ENCODE assay signal across 26 cellular contexts in genomic region chr2:32810909-32811495, GRCh38.
DNase-seq lines count a peak whose midpoint lies in the region; ATAC-seq, FAIRE-seq and TF ChIP-seq lines count a peak whose summit lies in the region.
"Had no signal": no experiment of that assay in that cellular context is flagged by ENCODE, and none has a peak within 500 bp of the region (broad histone marks: within the 10 kb centered on the region; RNA-seq: fewer than 3 reads in every experiment).

No MANE protein-coding gene starts in this region.

- H3K4me1 ChIP-seq in GM23248 (ENCODE audit: insufficient read depth) (peaks cover 5% of the 10 kb centered on the region), hepatocyte (ENCODE audit: insufficient read depth) (peaks cover 21% of the 10 kb centered on the region), small intestine (ENCODE audit: control insufficient read depth in 2 of 2, insufficient read depth in 1 of 2, low read depth in 1 of 2, low read length in 1 of 2) (peaks cover 0 to 7% of the 10 kb centered on the region in 2 donors), tibial nerve (peaks cover 0 to 4% (median 0%) of the 10 kb centered on the region in 4 donors)
- H3K4me1 ChIP-seq: BLaER1 had no signal

- peak; percentile 38 for DNase-seq in GM23248
- DNase-seq in bronchial epithelial cell (ENCODE audit: low read depth): peak; percentile 74
- DNase-seq in hepatocyte (ENCODE audit: low spot score): no peak
- DNase-seq in small intestine: peak; percentile 55
- DNase-seq in activated naive CD4-positive, alpha-beta T cell (lab: John Stamatoyannopoulos, UW): no peak
- no peak for DNase-seq in T-cell
- DNase-seq in tibial nerve (ENCODE audit: low spot score in 2 of 2): no peak
- DNase-seq: ACHN; activated CD4-positive, alpha-beta T cell treated with anti-CD3 and anti-CD28 coated beads, Interleukin-2, amount 10 ng/mL, durations not matched to agents 24 days and 14 days; activated gamma-delta T cell treated with Interleukin-2 at 50 U/mL for 16 hours; activated T-cell treated with anti-CD3 and anti-CD28 coated beads, Interleukin-2, amount 50 U/mL, for 4 hours; DMS153; H7; MM.1S; NCI-H1417 treated with DMSO at 0.1 percent for 48 hours; NCI-H2081; NCI-H345; NCI-H748 treated with DMSO at 0.1 percent for 48 hours; thyroid gland; WERI-Rb-1 had no signal

- 62 to 65% methylated on average over 4 of the region's 4 CpGs for WGBS in GM23248 (ENCODE audit: low coverage in 1 of 2, low lambda C conversion rate in 2 of 2, missing lambda C conversion rate in 2 of 2), 2 experiments
- WGBS in hepatocyte (ENCODE audit: low lambda C conversion rate, missing lambda C conversion rate): 55% methylated on average over 4 of the region's 4 CpGs
- 48 to 74% (median 60%) methylated on average over 4 of the region's 4 CpGs for WGBS in small intestine, 3 donors
- 51 to 64% methylated on average over 4 of the region's 4 CpGs for WGBS in tibial nerve, 2 donors

- TF ChIP-seq CTCF in bronchial epithelial cell (IDR thresholded peaks at IDR 0.05; ENCODE audit: insufficient read depth, low read length, severe bottlenecking) (no peak), hepatocyte (IDR thresholded peaks at IDR 0.05; ENCODE audit: poor library complexity) (no peak), tibial nerve (IDR thresholded peaks at IDR 0.05) (no peak)

- TF ChIP-seq EP300 in tibial nerve (IDR thresholded peaks at IDR 0.05): no peak

- no peaks in the 10 kb centered on the region for H3K27me3 ChIP-seq in GM23248 (replicated peaks; ENCODE audit: insufficient read depth)
- no peaks in the 10 kb centered on the region for H3K27me3 ChIP-seq in bronchial epithelial cell (ENCODE audit: control insufficient read depth, insufficient read depth, low read length)
- H3K27me3 ChIP-seq in hepatocyte: no peaks in the 10 kb centered on the region
- no peaks in the 10 kb centered on the region for H3K27me3 ChIP-seq in small intestine (ENCODE audit: control insufficient read depth in 2 of 2, insufficient read depth in 2 of 2, low read length in 2 of 2)
- H3K27me3 ChIP-seq in tibial nerve: no peaks in the 10 kb centered on the region
- H3K27me3 ChIP-seq: BLaER1, thyroid gland had no signal

- no peaks in the 10 kb centered on the region for H3K79me2 ChIP-seq in GM23248 (ENCODE audit: insufficient read depth)
- no peaks in the 10 kb centered on the region for H3K79me2 ChIP-seq in hepatocyte

- H3K27ac Mint-ChIP-seq in T-cell: no peak overlapping the region
- H3K27ac Mint-ChIP-seq: activated CD4-positive, alpha-beta T cell treated with anti-CD3 and anti-CD28 coated beads, Interleukin-2, amount 10 ng/mL, durations not matched to agents 24 days and 14 days; memory B cell; stimulated activated naive CD8-positive, alpha-beta T cell treated with anti-CD3 and anti-CD28 coated beads, Interleukin-15, Interleukin-2, amounts not matched to agents 100 ng/mL and 50 ng/mL, for 24 hours had no signal

- no peak overlapping the region for H3K9ac ChIP-seq in GM23248
- H3K9ac ChIP-seq: BLaER1 had no signal

- ATAC-seq in T-cell (replicated peaks in 1 of 4): no peak
- ATAC-seq: activated T-cell treated with anti-CD3 and anti-CD28 coated beads, Interleukin-2, amount 50 U/mL, for 4 hours; left lobe of liver had no signal

- H3K4me3 ChIP-seq in GM23248 (no peak overlapping the region), bronchial epithelial cell (ENCODE audit: low read depth, low read length) (no peak overlapping the region), hepatocyte (no peak overlapping the region), small intestine (ENCODE audit: low read depth in 1 of 2, low read length in 2 of 2) (no peak overlapping the region), tibial nerve (no peak overlapping the region)
- H3K4me3 ChIP-seq: BLaER1, SK-N-MC, thyroid gland had no signal

- FAIRE-seq in bronchial epithelial cell (lab: Jason Lieb, UNC): peak; percentile 58
- no peak for FAIRE-seq in small intestine (lab: Jason Lieb, UNC)

- H3K9me3 ChIP-seq in GM23248 (ENCODE audit: low read depth): no peaks in the 10 kb centered on the region
- no peaks in the 10 kb centered on the region for H3K9me3 ChIP-seq in hepatocyte (ENCODE audit: low read depth)
- H3K9me3 ChIP-seq in small intestine (ENCODE audit: control insufficient read depth, low read depth): no peaks in the 10 kb centered on the region
- H3K9me3 ChIP-seq in tibial nerve: no peaks in the 10 kb centered on the region
- H3K9me3 ChIP-seq: BLaER1, thyroid gland had no signal

- POLR2A ChIA-PET in T-cell (lab: Charles Lee): no interaction called here

- no peaks in the 10 kb centered on the region for H3K27me3 Mint-ChIP-seq in T-cell
- H3K27me3 Mint-ChIP-seq: activated CD4-positive, alpha-beta T cell treated with anti-CD3 and anti-CD28 coated beads, Interleukin-2, amount 10 ng/mL, durations not matched to agents 24 days and 14 days; brain; memory B cell; stimulated activated naive CD8-positive, alpha-beta T cell treated with anti-CD3 and anti-CD28 coated beads, Interleukin-15, Interleukin-2, amounts not matched to agents 100 ng/mL and 50 ng/mL, for 24 hours had no signal

- no peaks in the 10 kb centered on the region for H3K9me3 Mint-ChIP-seq in T-cell
- H3K9me3 Mint-ChIP-seq: activated CD4-positive, alpha-beta T cell treated with anti-CD3 and anti-CD28 coated beads, Interleukin-2, amount 10 ng/mL, durations not matched to agents 24 days and 14 days; activated T-cell treated with anti-CD3 and anti-CD28 coated beads, Interleukin-2, amount 50 U/mL, for 4 hours; memory B cell; stimulated activated naive CD8-positive, alpha-beta T cell treated with anti-CD3 and anti-CD28 coated beads, Interleukin-15, Interleukin-2, amounts not matched to agents 100 ng/mL and 50 ng/mL, for 24 hours had no signal

- H2AFZ ChIP-seq in GM23248: no peak overlapping the region
- no peak overlapping the region for H2AFZ ChIP-seq in hepatocyte

- in situ Hi-C loops in GM23248 (cut with MboI): no loop called here

- H3K36me3 ChIP-seq in GM23248 (ENCODE audit: low read depth) (no peaks in the 10 kb centered on the region), bronchial epithelial cell (ENCODE audit: control insufficient read depth, insufficient read depth, low read length) (no peaks in the 10 kb centered on the region), hepatocyte (replicated peaks; ENCODE audit: insufficient read depth, low read depth) (no peaks in the 10 kb centered on the region), small intestine (ENCODE audit: control insufficient read depth in 2 of 2, insufficient read depth in 2 of 2, low read length in 2 of 2) (no peaks in the 10 kb centered on the region), tibial nerve (peaks cover 0 to 29% (median 0%) of the 10 kb centered on the region in 3 donors)
- H3K36me3 ChIP-seq: thyroid gland, WERI-Rb-1 had no signal

- no peaks in the 10 kb centered on the region for H3F3A ChIP-seq in GM23248 (ENCODE audit: insufficient read depth)

- TF ChIP-seq POLR2A in tibial nerve (IDR thresholded peaks at IDR 0.05): no peak

- CTCF ChIA-PET in T-cell (lab: Charles Lee): no interaction called here

- no peaks in the 10 kb centered on the region for H3K9me2 ChIP-seq in GM23248 (ENCODE audit: insufficient read depth)
- no peaks in the 10 kb centered on the region for H3K9me2 ChIP-seq in hepatocyte (replicated peaks; ENCODE audit: insufficient read depth)

- H4K20me1 ChIP-seq in GM23248 (ENCODE audit: insufficient read depth) (no peaks in the 10 kb centered on the region), hepatocyte (ENCODE audit: insufficient read depth, poor library complexity, severe bottlenecking) (no peaks in the 10 kb centered on the region)
- H4K20me1 ChIP-seq: BLaER1 had no signal

- H3K4me1 Mint-ChIP-seq in T-cell: no peaks in the 10 kb centered on the region
- H3K4me1 Mint-ChIP-seq: activated CD4-positive, alpha-beta T cell treated with anti-CD3 and anti-CD28 coated beads, Interleukin-2, amount 10 ng/mL, durations not matched to agents 24 days and 14 days; memory B cell had no signal

- peaks cover 71% of the 10 kb centered on the region for H3K36me3 Mint-ChIP-seq in T-cell

- H3K4me3 Mint-ChIP-seq in T-cell: no peak overlapping the region
- H3K4me3 Mint-ChIP-seq: activated CD4-positive, alpha-beta T cell treated with anti-CD3 and anti-CD28 coated beads, Interleukin-2, amount 10 ng/mL, durations not matched to agents 24 days and 14 days; activated T-cell treated with anti-CD3 and anti-CD28 coated beads, Interleukin-2, amount 50 U/mL, for 4 hours; brain; memory B cell; stimulated activated naive CD8-positive, alpha-beta T cell treated with anti-CD3 and anti-CD28 coated beads, Interleukin-15, Interleukin-2, amounts not matched to agents 100 ng/mL and 50 ng/mL, for 24 hours had no signal

- no peak overlapping the region for H3K27ac ChIP-seq in GM23248
- peak overlapping the region; percentile 71 for H3K27ac ChIP-seq in hepatocyte
- H3K27ac ChIP-seq in small intestine (ENCODE audit: low read depth in 1 of 2, low read length in 1 of 2): no peak overlapping the region
- peak overlapping the region in 2 of 4 donors; percentile 34 to 47 for H3K27ac ChIP-seq in tibial nerve
- H3K27ac ChIP-seq: BLaER1, WERI-Rb-1 had no signal

- H3K4me2 ChIP-seq in GM23248 (ENCODE audit: unreplicated experiment) (no peak overlapping the region), hepatocyte (peak overlapping the region; percentile 9)
- H3K4me2 ChIP-seq: BLaER1 had no signal

Comparison
In these comparisons a context has a peak if more than half of its experiments do, and no peak if none do; other contexts are left out.
1. DNase-seq: peak in GM23248 (single experiment), bronchial epithelial cell (single experiment) and small intestine (single experiment); none in hepatocyte (single experiment), activated naive CD4-positive, alpha-beta T cell (0 of 4), T-cell (0 of 34) and tibial nerve (0 of 2).